ENCODE assay signal across 20 cellular contexts in the genomic region with DNA sequence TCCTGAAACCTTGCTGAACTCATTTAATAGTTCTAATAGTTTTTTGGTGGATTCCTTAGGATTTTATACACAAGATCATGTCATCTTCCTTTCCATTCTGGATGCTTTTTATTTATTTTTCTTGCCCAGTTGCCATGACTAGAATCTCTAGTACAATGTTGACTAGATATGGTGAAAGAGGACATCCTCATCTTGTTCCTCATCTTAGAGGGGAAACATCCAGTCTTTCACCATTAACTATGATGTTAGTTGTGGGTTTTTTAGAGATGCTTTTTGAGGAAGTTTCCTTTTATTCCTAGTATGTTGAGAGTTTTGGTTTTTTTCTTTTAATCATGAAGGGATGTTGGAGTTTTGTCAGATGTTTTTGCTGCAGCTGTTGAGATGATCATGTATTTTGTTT. TPM values are rescaled to one million over a fixed set of nuclear protein-coding genes. Genes with fewer than 3 reads are reported as not detected.
A peak's percentile ranks its signal among the peaks of the same experiment; 100 is the strongest.
DNase-seq lines count a peak whose midpoint lies in the region; ATAC-seq and TF ChIP-seq lines count a peak whose summit lies in the region.
"Had no signal": no experiment of that assay in that cellular context is flagged by ENCODE, and none has a peak within 500 bp of the region (broad histone marks: within the 10 kb centered on the region; RNA-seq: fewer than 3 reads in every experiment).

No MANE protein-coding gene starts in this region.

- H3K4me3 Mint-ChIP-seq in activated T-cell treated with anti-CD3 and anti-CD28 coated beads, Interleukin-2, amount 50 U/mL, for 72 hours = peak overlapping the region in 1 of 2 donors; percentile 43
- no peak overlapping the region for H3K4me3 Mint-ChIP-seq in activated CD4-positive, alpha-beta memory T cell treated with anti-CD3 and anti-CD28 coated beads for 36 hours
- H3K4me3 Mint-ChIP-seq: neural crest cell had no signal

- H3K9me3 Mint-ChIP-seq in activated T-cell treated with anti-CD3 and anti-CD28 coated beads, Interleukin-2, amount 50 U/mL, for 72 hours = peaks cover 0 to 3% of the 10 kb centered on the region in 2 donors
- peaks cover 3% of the 10 kb centered on the region for H3K9me3 Mint-ChIP-seq in activated CD4-positive, alpha-beta memory T cell treated with anti-CD3 and anti-CD28 coated beads for 36 hours
- H3K9me3 Mint-ChIP-seq: activated T-cell treated with anti-CD3 and anti-CD28 coated beads, Interleukin-2, amount 50 U/mL, for 4 hours; neural crest cell had no signal

- ATAC-seq in activated T-cell treated with anti-CD3 and anti-CD28 coated beads, Interleukin-2, amount 50 U/mL, for 72 hours (replicated peaks in 1 of 2) = no peak
- no peak for ATAC-seq in right cardiac atrium
- ATAC-seq in GM18502 (IDR thresholded peaks at IDR 0.05; ENCODE audit: poor library complexity, unreplicated experiment) = no peak
- ATAC-seq in GM18907 (IDR thresholded peaks at IDR 0.05; ENCODE audit: unreplicated experiment) = no peak
- ATAC-seq: activated T-cell treated with anti-CD3 and anti-CD28 coated beads, Interleukin-2, amount 50 U/mL, for 4 hours; heart right ventricle; stimulated activated naive CD8-positive, alpha-beta T cell treated with anti-CD3 and anti-CD28 coated beads, Interleukin-15, amount 100 ng/mL, for 72 hours had no signal

- peaks cover 7 to 18% of the 10 kb centered on the region in 2 donors for H3K36me3 Mint-ChIP-seq in activated T-cell treated with anti-CD3 and anti-CD28 coated beads, Interleukin-2, amount 50 U/mL, for 72 hours (ENCODE audit: insufficient read depth in 2 of 2)
- peaks cover 30% of the 10 kb centered on the region for H3K36me3 Mint-ChIP-seq in activated CD4-positive, alpha-beta memory T cell treated with anti-CD3 and anti-CD28 coated beads for 36 hours

- no peaks in the 10 kb centered on the region for H3K9me3 ChIP-seq in right cardiac atrium (ENCODE audit: control insufficient read depth, low read length)
- H3K9me3 ChIP-seq: uterus had no signal

- no peak overlapping the region for H3K4me3 ChIP-seq in right cardiac atrium (ENCODE audit: low read length)
- H3K4me3 ChIP-seq: heart right ventricle, uterus had no signal

- POLR2A ChIA-PET in activated CD4-positive, alpha-beta memory T cell treated with anti-CD3 and anti-CD28 coated beads for 36 hours (lab: Charles Lee) = interaction anchor here (1.1 kb wide), 1 partner anchor 11 kb away, joined by 3 read pairs; the partner anchor contains the start of gene GIT2

- H3K27me3 Mint-ChIP-seq in activated T-cell treated with anti-CD3 and anti-CD28 coated beads, Interleukin-2, amount 50 U/mL, for 72 hours (ENCODE audit: low read depth) = no peaks in the 10 kb centered on the region
- no peaks in the 10 kb centered on the region for H3K27me3 Mint-ChIP-seq in activated CD4-positive, alpha-beta memory T cell treated with anti-CD3 and anti-CD28 coated beads for 36 hours
- H3K27me3 Mint-ChIP-seq: stimulated activated naive CD8-positive, alpha-beta T cell treated with anti-CD3 and anti-CD28 coated beads, Interleukin-15, amount 100 ng/mL, for 72 hours had no signal

- peaks cover 98% of the 10 kb centered on the region for H3K4me1 Mint-ChIP-seq in activated T-cell treated with anti-CD3 and anti-CD28 coated beads, Interleukin-2, amount 50 U/mL, for 72 hours (ENCODE audit: low read depth)
- H3K4me1 Mint-ChIP-seq in activated CD4-positive, alpha-beta memory T cell treated with anti-CD3 and anti-CD28 coated beads for 36 hours (ENCODE audit: low read depth) = peaks cover 91% of the 10 kb centered on the region
- H3K4me1 Mint-ChIP-seq: neural crest cell had no signal

- TF ChIP-seq CTCF in GM20000 (IDR thresholded peaks at IDR 0.05; ENCODE audit: extremely low read depth, missing control alignments) = no peak

- H3K27ac ChIP-seq in right cardiac atrium (ENCODE audit: low read length) = no peak overlapping the region
- H3K27ac ChIP-seq: uterus had no signal

- CTCF ChIA-PET in activated CD4-positive, alpha-beta memory T cell treated with anti-CD3 and anti-CD28 coated beads for 36 hours (lab: Charles Lee) = no interaction called here

- H3K4me1 ChIP-seq in right cardiac atrium (ENCODE audit: control insufficient read depth, insufficient read depth, low read length) = no peaks in the 10 kb centered on the region
- H3K4me1 ChIP-seq: uterus had no signal

- peak overlapping the region; percentile 77 for H3K27ac Mint-ChIP-seq in activated T-cell treated with anti-CD3 and anti-CD28 coated beads, Interleukin-2, amount 50 U/mL, for 72 hours
- H3K27ac Mint-ChIP-seq in activated CD4-positive, alpha-beta memory T cell treated with anti-CD3 and anti-CD28 coated beads for 36 hours = peak overlapping the region; percentile 46

- DNase-seq in activated T-cell treated with anti-CD3 and anti-CD28 coated beads, Interleukin-2, amount 50 U/mL, for 72 hours = no peak
- no peak for DNase-seq in activated T-cell treated with anti-CD3 and anti-CD28 coated beads for 4 hours
- DNase-seq in NOMO-1 treated with dmso at 0.1 percent for 144 hours (lab: John Stamatoyannopoulos, UW; ENCODE audit: unreplicated experiment) = peak; percentile 42
- DNase-seq in activated CD4-positive, alpha-beta memory T cell treated with anti-CD3 and anti-CD28 coated beads for 36 hours = no peak
- no peak for DNase-seq in GM20000 (ENCODE audit: low spot score)
- DNase-seq in right cardiac atrium = no peak
- DNase-seq: ACHN; activated T-cell treated with anti-CD3 and anti-CD28 coated beads, Interleukin-2, amount 50 U/mL, for 4 hours; Calu3; effector CD8-positive, alpha-beta T cell; HCEC 1CT; heart right ventricle; islet precursor cell; NCI-H526 treated with DMSO at 0.1 percent for 48 hours; stimulated activated CD4-positive, alpha-beta T cell treated with anti-CD3 and anti-CD28 coated beads, Interleukin-15, amount 100 ng/mL, for 24 hours; stimulated activated naive CD8-positive, alpha-beta T cell treated with anti-CD3 and anti-CD28 coated beads, Interleukin-15, amount 100 ng/mL, for 72 hours; uterus had no signal

- intact Hi-C loops in activated CD4-positive, alpha-beta memory T cell treated with anti-CD3 and anti-CD28 coated beads for 36 hours (cut with micrococcal nuclease) = loop anchor here (2.0 to 5.0 kb wide), 2 partner anchors 27 to 36 kb away; no protein-coding TSS in a partner anchor
- intact Hi-C loops in right cardiac atrium (cut with DNase I) = no loop called here

- no peaks in the 10 kb centered on the region for H3K27me3 ChIP-seq in right cardiac atrium (ENCODE audit: control insufficient read depth, insufficient read depth)
- H3K27me3 ChIP-seq: heart right ventricle, uterus had no signal

RNA-seq across cellular contexts. Expression of gene ANKRD13A, which starts 8.6 kb away (rescaled TPM):
- total RNA-seq in activated T-cell treated with anti-CD3 and anti-CD28 coated beads, Interleukin-2, amount 50 U/mL, for 72 hours = 10 to 100 TPM; 67.8 to 72.8 TPM
- total RNA-seq in activated CD4-positive, alpha-beta memory T cell treated with anti-CD3 and anti-CD28 coated beads for 36 hours = 10 to 100 TPM; 45.0 to 46.6 TPM
- 10 to 100 TPM; 20.5 to 24.7 (median 21.1) TPM for total RNA-seq in right cardiac atrium
- polyA plus RNA-seq in right cardiac atrium = 9.6 TPM

RNA-seq across cellular contexts. Expression of gene GIT2, which starts 11.7 kb away (rescaled TPM):
- 10 to 100 TPM; 70.0 to 74.9 TPM for total RNA-seq in activated T-cell treated with anti-CD3 and anti-CD28 coated beads, Interleukin-2, amount 50 U/mL, for 72 hours
- 10 to 100 TPM; 52.1 to 56.7 TPM for total RNA-seq in activated CD4-positive, alpha-beta memory T cell treated with anti-CD3 and anti-CD28 coated beads for 36 hours
- 10 to 100 TPM; 31.7 to 44.6 (median 35.8) TPM for total RNA-seq in right cardiac atrium
- polyA plus RNA-seq in right cardiac atrium = 17.9 TPM

RNA-seq across cellular contexts. Expression of gene C12orf76, which starts 40.4 kb away (rescaled TPM):
- 10 to 100 TPM; 16.9 to 19.0 TPM for total RNA-seq in activated T-cell treated with anti-CD3 and anti-CD28 coated beads, Interleukin-2, amount 50 U/mL, for 72 hours
- total RNA-seq in activated CD4-positive, alpha-beta memory T cell treated with anti-CD3 and anti-CD28 coated beads for 36 hours = 10 to 100 TPM; 14.2 to 17.1 TPM
- 1 to 10 TPM; 5.7 to 6.8 (median 6.7) TPM for total RNA-seq in right cardiac atrium
- 7.0 TPM for polyA plus RNA-seq in right cardiac atrium
